26 cellular contexts compared by ENCODE assay signal in genomic region chr5:141077826-141078225, GRCh38. TPM values are rescaled to one million over a fixed set of nuclear protein-coding genes. Genes with fewer than 3 reads are reported as not detected.
A peak's percentile ranks its signal among the peaks of the same experiment; 100 is the strongest.
DNase-seq lines count a peak whose midpoint lies in the region; TF ChIP-seq lines count a peak whose summit lies in the region.
"Had no signal": no experiment of that assay in that cellular context is flagged by ENCODE, and none has a peak within 500 bp of the region (broad histone marks: within the 10 kb centered on the region; RNA-seq: fewer than 3 reads in every experiment).

No MANE protein-coding gene starts in this region.

- peaks cover 10% of the 10 kb centered on the region for H3K9me3 Mint-ChIP-seq in chondrocyte (ENCODE audit: low read depth)

- no peak overlapping the region for H3K27ac Mint-ChIP-seq in chondrocyte (ENCODE audit: unreplicated experiment)
- H3K27ac Mint-ChIP-seq: brain; CD4-positive, alpha-beta memory T cell; nephron progenitor cell had no signal

- H3K9me3 ChIP-seq in BE2C (peaks cover 3% of the 10 kb centered on the region), NT2/D1 (ENCODE audit: insufficient read depth, low read length) (no peaks in the 10 kb centered on the region)
- H3K9me3 ChIP-seq: ovary had no signal

- no peaks in the 10 kb centered on the region for H3K4me1 Mint-ChIP-seq in chondrocyte (ENCODE audit: low read depth)
- H3K4me1 Mint-ChIP-seq: brain, nephron progenitor cell had no signal

- peaks cover 4% of the 10 kb centered on the region for H3K27me3 Mint-ChIP-seq in chondrocyte (ENCODE audit: low read depth)

- no peaks in the 10 kb centered on the region for H3K36me3 Mint-ChIP-seq in chondrocyte (ENCODE audit: low read depth)
- H3K36me3 Mint-ChIP-seq: brain; CD4-positive, alpha-beta memory T cell had no signal

- DNase-seq in AG08395 (ENCODE audit: low spot score), result peak; percentile 3
- peak; percentile 70 for DNase-seq in BE2C
- no peak for DNase-seq in NT2/D1 (ENCODE audit: low read depth, low spot score)
- DNase-seq in fibroblast of villous mesenchyme (ENCODE audit: low read depth), result no peak
- no peak for DNase-seq in chondrocyte (ENCODE audit: low spot score)
- no peak for DNase-seq in activated CD8-positive, alpha-beta memory T cell treated with anti-CD3 and anti-CD28 coated beads, Interleukin-2, amount 50 U/mL, for 4 hours
- no peak for DNase-seq in NCI-H526 treated with DMSO at 0.1 percent for 48 hours (lab: John Stamatoyannopoulos, UW)
- DNase-seq: activated CD4-positive, alpha-beta T cell treated with anti-CD3 and anti-CD28 coated beads, Interleukin-2, amount 50 U/mL, for 4 hours; activated CD4-positive, CD25-positive, alpha-beta regulatory T cell; activated gamma-delta T cell; DMS 273 treated with DMSO at 0.1 percent for 48 hours; effector CD4-positive, alpha-beta T cell; esophagus squamous epithelium; gastrocnemius medialis; islet precursor cell; NCI-H1694 treated with DMSO at 0.1 percent for 48 hours; NCI-H2171; nephron progenitor cell; ovary; stimulated activated naive CD8-positive, alpha-beta T cell treated with anti-CD3 and anti-CD28 coated beads, Interleukin-15, Interleukin-2, amounts not matched to agents 100 U/mL and 50 U/mL, for 24 hours; tibial artery had no signal

- H3K27me3 ChIP-seq in BE2C (no peaks in the 10 kb centered on the region), NT2/D1 (ENCODE audit: insufficient read depth, insufficient read length) (no peaks in the 10 kb centered on the region)
- H3K27me3 ChIP-seq: ovary had no signal

- no peaks in the 10 kb centered on the region for H3K4me1 ChIP-seq in BE2C
- no peaks in the 10 kb centered on the region for H3K4me1 ChIP-seq in NT2/D1 (ENCODE audit: insufficient read depth, insufficient read length)
- H3K4me1 ChIP-seq: esophagus squamous epithelium, gastrocnemius medialis, tibial artery had no signal

- peak overlapping the region; percentile 88 for H3K4me3 ChIP-seq in BE2C (ENCODE audit: low read depth, low read length)
- H3K4me3 ChIP-seq in NT2/D1 (ENCODE audit: insufficient read length, low read depth), result peak overlapping the region; percentile 42
- H3K4me3 ChIP-seq in fibroblast of villous mesenchyme (ENCODE audit: low read depth, low read length), result peak overlapping the region; percentile 38
- H3K4me3 ChIP-seq: esophagus squamous epithelium, ovary had no signal

- no peak for TF ChIP-seq CTCF in BE2C (IDR thresholded peaks at IDR 0.05; ENCODE audit: low read depth, low read length)
- TF ChIP-seq CTCF in fibroblast of villous mesenchyme (IDR thresholded peaks at IDR 0.05; ENCODE audit: insufficient read depth, low read depth, low read length), result no peak
- TF ChIP-seq CTCF in chondrocyte (IDR thresholded peaks at IDR 0.05), result no peak

- H3K36me3 ChIP-seq in BE2C (no peaks in the 10 kb centered on the region), NT2/D1 (ENCODE audit: insufficient read depth, insufficient read length, low read length) (no peaks in the 10 kb centered on the region)
- H3K36me3 ChIP-seq: esophagus squamous epithelium, gastrocnemius medialis, ovary, tibial artery had no signal

- H3K9ac ChIP-seq in NT2/D1 (ENCODE audit: insufficient read length, low read depth), result peak overlapping the region; percentile 2

- no peak overlapping the region for H3K4me3 Mint-ChIP-seq in chondrocyte (ENCODE audit: unreplicated experiment)
- H3K4me3 Mint-ChIP-seq: CD4-positive, alpha-beta memory T cell; nephron progenitor cell had no signal

RNA-seq across cellular contexts. Expression of gene PCDHB2, which starts 16.6 kb away (rescaled TPM):
- 14.2 TPM for polyA plus RNA-seq in BE2C (2012; ENCODE audit: insufficient read depth, insufficient read length, low read depth)
- total RNA-seq in fibroblast of villous mesenchyme (under 0.01 and 0.32 TPM in 2 replicates), chondrocyte (60.5 to 90.1 TPM (median 64.5 TPM) in 3 replicates)

RNA-seq across cellular contexts. Expression of gene PCDHB3, which starts 22.4 kb away (rescaled TPM):
- 2.3 TPM for polyA plus RNA-seq in BE2C (2012; ENCODE audit: insufficient read depth, insufficient read length, low read depth)
- total RNA-seq in fibroblast of villous mesenchyme, result 0.32 and 0.43 TPM in 2 replicates
- total RNA-seq in chondrocyte, result 5.6 to 12.1 TPM (median 5.6 TPM) in 3 replicates
- total RNA-seq: CD4-positive, alpha-beta memory T cell; HT1080 had no signal
- polyA plus RNA-seq: CD4-positive, alpha-beta memory T cell had no signal

RNA-seq across cellular contexts. Expression of gene PCDHB1, which starts 26.7 kb away (rescaled TPM):
- polyA plus RNA-seq in BE2C (2012; ENCODE audit: insufficient read depth, insufficient read length, low read depth), result not detected
- total RNA-seq in fibroblast of villous mesenchyme (not detected in 2 replicates), chondrocyte (0.05 TPM in 1 of 3 replicates, not detected in the others)
- total RNA-seq: CD4-positive, alpha-beta memory T cell; esophagus squamous epithelium; gastrocnemius medialis; HT1080; lower leg skin had no signal
- polyA plus RNA-seq: CD4-positive, alpha-beta memory T cell; ovary had no signal

RNA-seq across cellular contexts. Expression of gene PCDHB4, which starts 43.8 kb away (rescaled TPM):
- 21.1 TPM for polyA plus RNA-seq in BE2C (2012; ENCODE audit: insufficient read depth, insufficient read length, low read depth)
- total RNA-seq in fibroblast of villous mesenchyme (under 0.01 TPM in 2 replicates), chondrocyte (2.0 to 5.4 TPM (median 2.0 TPM) in 3 replicates)
- total RNA-seq: CD4-positive, alpha-beta memory T cell; HT1080; mononuclear cell had no signal
- polyA plus RNA-seq: CD4-positive, alpha-beta memory T cell had no signal

RNA-seq across cellular contexts. Expression of gene PCDHB5, which starts 57.2 kb away (rescaled TPM):
- 2.9 TPM for polyA plus RNA-seq in BE2C (2012; ENCODE audit: insufficient read depth, insufficient read length, low read depth)
- under 0.01 and 0.32 TPM in 2 replicates for total RNA-seq in fibroblast of villous mesenchyme
- total RNA-seq in chondrocyte, result 6.6 to 11.4 TPM (median 10.2 TPM) in 3 replicates
- polyA plus RNA-seq: CD4-positive, alpha-beta memory T cell had no signal

Comparison
In these comparisons a context has a peak if more than half of its experiments do, and no peak if none do; other contexts are left out.
1. DNase-seq: peak in AG08395 (single experiment) and BE2C (single experiment); none in NT2/D1 (single experiment), fibroblast of villous mesenchyme (single experiment), chondrocyte (single experiment), activated CD8-positive, alpha-beta memory T cell treated with anti-CD3 and anti-CD28 coated beads, Interleukin-2, amount 50 U/mL, for 4 hours (single experiment) and NCI-H526 treated with DMSO at 0.1 percent for 48 hours (single experiment).
2. H3K4me3 ChIP-seq: peak in every context shown above with its lines; median percentile 88 in BE2C; 42 in NT2/D1; 38 in fibroblast of villous mesenchyme.
3. RNA of gene PCDHB2, which starts 16.6 kb away (total RNA-seq): 60.5 to 90.1 TPM in chondrocyte; under 0.01 to 0.32 TPM in fibroblast of villous mesenchyme; every median in the first group is over 10 times any median in the second.